Comparison of ENCODE assay signal across 1 cellular context in genomic region chr20:37316775-37317170, GRCh38.
TF ChIP-seq lines count a peak whose summit lies in the region.

No MANE protein-coding gene starts in this region.

TF ChIP-seq in SK-N-SH, 30 proteins besides CTCF, POLR2A, EP300 and RAD21 (continued from another document):
- TF ChIP-seq USF2 (IDR thresholded peaks at IDR 0.05; ENCODE audit: borderline replicate concordance, low read depth, low read length), result no peak
- no peak for TF ChIP-seq EZH2phosphoT487 (IDR thresholded peaks at IDR 0.05; ENCODE audit: borderline replicate concordance, low read depth)
- no peak for TF ChIP-seq YY1 (IDR thresholded peaks at IDR 0.05; ENCODE audit: low read depth)
- TF ChIP-seq JUND (IDR thresholded peaks at IDR 0.05), result no peak
- no peak for TF ChIP-seq FOXM1 (IDR thresholded peaks at IDR 0.05; ENCODE audit: low read depth)
- TF ChIP-seq CHD2 (IDR thresholded peaks at IDR 0.05; ENCODE audit: low read length, partially characterized antibody), result no peak
- TF ChIP-seq MXI1 (IDR thresholded peaks at IDR 0.05; ENCODE audit: low read depth, low read length), result no peak
- no peak for TF ChIP-seq SMC3 (IDR thresholded peaks at IDR 0.05; ENCODE audit: low read depth, low read length)
- TF ChIP-seq RXRA (IDR thresholded peaks at IDR 0.05; ENCODE audit: borderline replicate concordance, low read depth), result no peak
- TF ChIP-seq, protein P1, sequence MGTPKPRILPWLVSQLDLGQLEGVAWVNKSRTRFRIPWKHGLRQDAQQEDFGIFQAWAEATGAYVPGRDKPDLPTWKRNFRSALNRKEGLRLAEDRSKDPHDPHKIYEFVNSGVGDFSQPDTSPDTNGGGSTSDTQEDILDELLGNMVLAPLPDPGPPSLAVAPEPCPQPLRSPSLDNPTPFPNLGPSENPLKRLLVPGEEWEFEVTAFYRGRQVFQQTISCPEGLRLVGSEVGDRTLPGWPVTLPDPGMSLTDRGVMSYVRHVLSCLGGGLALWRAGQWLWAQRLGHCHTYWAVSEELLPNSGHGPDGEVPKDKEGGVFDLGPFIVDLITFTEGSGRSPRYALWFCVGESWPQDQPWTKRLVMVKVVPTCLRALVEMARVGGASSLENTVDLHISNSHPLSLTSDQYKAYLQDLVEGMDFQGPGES (IDR thresholded peaks at IDR 0.05; ENCODE audit: low read depth, low read length), result no peak
- no peak for TF ChIP-seq TCF12 (IDR thresholded peaks at IDR 0.05)
- TF ChIP-seq, protein P2, sequence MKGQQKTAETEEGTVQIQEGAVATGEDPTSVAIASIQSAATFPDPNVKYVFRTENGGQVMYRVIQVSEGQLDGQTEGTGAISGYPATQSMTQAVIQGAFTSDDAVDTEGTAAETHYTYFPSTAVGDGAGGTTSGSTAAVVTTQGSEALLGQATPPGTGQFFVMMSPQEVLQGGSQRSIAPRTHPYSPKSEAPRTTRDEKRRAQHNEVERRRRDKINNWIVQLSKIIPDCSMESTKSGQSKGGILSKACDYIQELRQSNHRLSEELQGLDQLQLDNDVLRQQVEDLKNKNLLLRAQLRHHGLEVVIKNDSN (IDR thresholded peaks at IDR 0.05; ENCODE audit: borderline replicate concordance, low read depth), result no peak
- no peak for TF ChIP-seq NRF1 (IDR thresholded peaks at IDR 0.05; ENCODE audit: low read depth, low read length)
- no peak for TF ChIP-seq FOSL2 (IDR thresholded peaks at IDR 0.05; ENCODE audit: borderline replicate concordance, low read depth)
- no peak for TF ChIP-seq SIN3A (IDR thresholded peaks at IDR 0.05; ENCODE audit: borderline replicate concordance, low read depth, low read length)
- no peak for TF ChIP-seq NFIC (IDR thresholded peaks at IDR 0.05; ENCODE audit: borderline replicate concordance)
- TF ChIP-seq TEAD4 (IDR thresholded peaks at IDR 0.05; ENCODE audit: borderline replicate concordance, insufficient read depth), result no peak
